ENCODE assay signal across 14 cellular contexts in the genomic region with DNA sequence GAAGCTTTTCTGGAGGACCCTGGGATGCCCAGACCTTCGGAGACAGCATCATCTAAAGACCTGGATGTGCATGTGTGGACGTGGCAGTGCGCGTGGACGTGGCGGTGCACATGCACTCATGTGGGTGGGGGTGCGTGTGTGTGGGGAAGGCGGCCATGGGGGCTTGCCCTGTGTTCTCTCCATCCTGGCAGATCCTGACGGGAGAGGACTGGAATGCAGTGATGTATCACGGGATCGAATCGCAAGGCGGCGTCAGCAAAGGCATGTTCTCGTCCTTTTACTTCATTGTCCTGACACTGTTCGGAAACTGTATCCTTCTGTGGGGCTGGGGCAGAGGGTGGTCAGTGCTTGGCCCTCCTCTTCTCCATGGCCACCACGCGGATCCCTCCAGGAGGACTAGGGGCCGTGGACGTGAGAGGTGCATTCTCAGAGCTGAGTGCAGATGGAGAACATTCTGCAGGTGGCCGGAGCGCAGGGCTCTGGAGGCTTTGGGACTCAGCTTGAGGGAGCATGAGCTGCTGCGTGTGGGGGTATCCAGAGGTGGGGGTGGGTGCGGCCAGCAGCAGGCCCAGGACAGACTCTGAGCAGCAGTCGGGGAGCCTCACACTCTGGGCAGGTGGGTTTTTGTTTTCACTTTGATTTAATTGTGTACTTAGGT.
"Had no signal": no experiment of that assay in that cellular context is flagged by ENCODE, and none has a peak within 500 bp of the region (broad histone marks: within the 10 kb centered on the region; RNA-seq: fewer than 3 reads in every experiment).

No MANE protein-coding gene starts in this region.

- H3K36me3 ChIP-seq: gastroesophageal sphincter, tibial artery had no signal

- H3K36me3 Mint-ChIP-seq: activated naive CD4-positive, alpha-beta T cell treated with anti-CD3 and anti-CD28 coated beads, Interleukin-2, amount 50 U/mL, for 24 hours; memory B cell had no signal

- H3K9me3 ChIP-seq: gastroesophageal sphincter, tibial artery had no signal

- ATAC-seq: activated T-helper 17 cell treated with anti-CD3 and anti-CD28 coated beads, Interleukin-2, amount 50 U/mL, for 72 hours; effector memory CD8-positive, alpha-beta T cell; gastroesophageal sphincter had no signal

- H3K4me1 Mint-ChIP-seq: activated naive CD4-positive, alpha-beta T cell treated with anti-CD3 and anti-CD28 coated beads, Interleukin-2, amount 50 U/mL, for 24 hours; activated T-helper 17 cell treated with anti-CD3 and anti-CD28 coated beads, Interleukin-2, amount 50 U/mL, for 72 hours; memory B cell had no signal

- H3K4me1 ChIP-seq: gastroesophageal sphincter, tibial artery had no signal

- H3K4me3 ChIP-seq: gastroesophageal sphincter, tibial artery had no signal

- H3K27ac Mint-ChIP-seq: activated naive CD4-positive, alpha-beta T cell treated with anti-CD3 and anti-CD28 coated beads, Interleukin-2, amount 50 U/mL, for 24 hours; activated T-helper 17 cell treated with anti-CD3 and anti-CD28 coated beads, Interleukin-2, amount 50 U/mL, for 72 hours; effector memory CD8-positive, alpha-beta T cell; memory B cell; nephron progenitor cell; T-helper 2 cell treated with Interferon-gamma antibody and Interleukin-4, amounts not matched to agents 5 μg/mL and 100 μg/mL, for 36 hours had no signal

- DNase-seq: activated CD4-positive, alpha-beta T cell treated with anti-CD3 and anti-CD28 coated beads for 1 hour; activated T-cell treated with anti-CD3 and anti-CD28 coated beads for 4 hours; central memory CD4-positive, alpha-beta T cell; cortex of kidney; effector memory CD8-positive, alpha-beta T cell; nephron progenitor cell; SIG-M5; stimulated activated CD4-positive, alpha-beta T cell treated with anti-CD3 and anti-CD28 coated beads, Interleukin-4, amount 100 ng/mL, for 4 hours had no signal

- H3K9me3 Mint-ChIP-seq: activated naive CD4-positive, alpha-beta T cell treated with anti-CD3 and anti-CD28 coated beads, Interleukin-2, amount 50 U/mL, for 24 hours; activated T-helper 17 cell treated with anti-CD3 and anti-CD28 coated beads, Interleukin-2, amount 50 U/mL, for 72 hours; effector memory CD8-positive, alpha-beta T cell; memory B cell; nephron progenitor cell; T-helper 2 cell treated with Interferon-gamma antibody and Interleukin-4, amounts not matched to agents 5 μg/mL and 100 μg/mL, for 36 hours had no signal

- H3K4me3 Mint-ChIP-seq: activated naive CD4-positive, alpha-beta T cell treated with anti-CD3 and anti-CD28 coated beads, Interleukin-2, amount 50 U/mL, for 24 hours; activated T-helper 17 cell treated with anti-CD3 and anti-CD28 coated beads, Interleukin-2, amount 50 U/mL, for 72 hours; effector memory CD8-positive, alpha-beta T cell; memory B cell; nephron progenitor cell; T-helper 2 cell treated with Interferon-gamma antibody and Interleukin-4, amounts not matched to agents 5 μg/mL and 100 μg/mL, for 36 hours had no signal

- H3K27ac ChIP-seq: gastroesophageal sphincter, tibial artery had no signal
